ENCODE assay signal across 7 cellular contexts in genomic region chr7:116672596-116673503, GRCh38. TPM values are rescaled to one million over a fixed set of nuclear protein-coding genes. Genes with fewer than 3 reads are reported as not detected.
A peak's percentile ranks its signal among the peaks of the same experiment; 100 is the strongest.
DNase-seq lines count a peak whose midpoint lies in the region; ATAC-seq and TF ChIP-seq lines count a peak whose summit lies in the region.

No MANE protein-coding gene starts in this region.

- H3K27me3 Mint-ChIP-seq in osteocyte (ENCODE audit: unreplicated experiment): no peaks in the 10 kb centered on the region

- no peak for TF ChIP-seq CTCF in HFF-Myc (IDR thresholded peaks at IDR 0.05; ENCODE audit: low read depth, low read length, missing control alignments)
- TF ChIP-seq CTCF in gastroesophageal sphincter (IDR thresholded peaks at IDR 0.05): no peak
- no peak for TF ChIP-seq CTCF in osteocyte (IDR thresholded peaks at IDR 0.05)

- no peaks in the 10 kb centered on the region for H3K27me3 ChIP-seq in gastroesophageal sphincter

- H3K4me1 ChIP-seq in gastroesophageal sphincter: peaks cover 0 to 16% (median 0%) of the 10 kb centered on the region in 3 donors

- no peaks in the 10 kb centered on the region for H3K9me3 ChIP-seq in gastroesophageal sphincter

- DNase-seq in HFF-Myc (ENCODE audit: extremely low read depth, low read depth): no peak
- DNase-seq in osteocyte (ENCODE audit: extremely low spot score, unreplicated experiment): no peak

- H3K9me3 Mint-ChIP-seq in osteocyte (ENCODE audit: unreplicated experiment): no peaks in the 10 kb centered on the region

- 24 to 37% methylated on average over 17 of the region's 24 CpGs for WGBS in gastroesophageal sphincter (ENCODE audit: low coverage in 1 of 2), 2 donors

- H3K4me1 Mint-ChIP-seq in osteocyte (ENCODE audit: unreplicated experiment): peaks cover 51% of the 10 kb centered on the region

- TF ChIP-seq POLR2A in gastroesophageal sphincter (IDR thresholded peaks at IDR 0.05): no peak

- peak; percentile 31 for ATAC-seq in SK-N-SH treated with all-trans-retinoic acid at 6 μM for 48 hours
- ATAC-seq in gastroesophageal sphincter: no peak
- ATAC-seq in HG02623 (IDR thresholded peaks at IDR 0.05; ENCODE audit: unreplicated experiment): no peak
- ATAC-seq in GM21526 (IDR thresholded peaks at IDR 0.05; ENCODE audit: low FRiP score, unreplicated experiment): no peak
- no peak for ATAC-seq in GM21576 (IDR thresholded peaks at IDR 0.05; ENCODE audit: unreplicated experiment)

- peak overlapping the region; percentile 88 for H3K4me3 Mint-ChIP-seq in osteocyte (ENCODE audit: unreplicated experiment)

- peak overlapping the region; percentile 68 for H3K4me3 ChIP-seq in HFF-Myc (replicated peaks; ENCODE audit: low read depth, low read length)
- H3K4me3 ChIP-seq in gastroesophageal sphincter: peak overlapping the region; percentile 40 to 59

- H3K27ac ChIP-seq in gastroesophageal sphincter: peak overlapping the region in 3 of 4 donors; percentile 60 to 84 (median 83)

- TF ChIP-seq EP300 in gastroesophageal sphincter (IDR thresholded peaks at IDR 0.05): no peak

- H3K36me3 ChIP-seq in gastroesophageal sphincter: no peaks in the 10 kb centered on the region

- no peaks in the 10 kb centered on the region for H3K36me3 Mint-ChIP-seq in osteocyte (ENCODE audit: unreplicated experiment)

- H3K27ac Mint-ChIP-seq in osteocyte (ENCODE audit: unreplicated experiment): peak overlapping the region; percentile 92

TF ChIP-seq in SK-N-SH treated with all-trans-retinoic acid at 6 μM for 48 hours, 23 proteins besides CTCF, POLR2A, EP300 and RAD21:
- TF ChIP-seq ISL1 (CRISPR knock-in tag; IDR thresholded peaks at IDR 0.05) (no peak), CSDC2 (CRISPR knock-in tag; IDR thresholded peaks at IDR 0.05) (no peak), CSRNP3 (CRISPR knock-in tag; IDR thresholded peaks at IDR 0.05) (no peak)

RNA-seq across cellular contexts. Expression of gene MET, which starts 0.9 kb away (rescaled TPM):
- total RNA-seq in gastroesophageal sphincter (10 to 100 TPM in 3 of 4 donors, 1 to 10 TPM in 1; 5.8 to 27.2 (median 21.3) TPM), osteocyte (55.4 and 59.4 TPM in 2 replicates)
